8 cellular contexts compared by ENCODE assay signal in genomic region chr6:133952815-133953633, GRCh38. TPM values are rescaled to one million over a fixed set of nuclear protein-coding genes. Genes with fewer than 3 reads are reported as not detected.
DNase-seq lines count a peak whose midpoint lies in the region; ATAC-seq and TF ChIP-seq lines count a peak whose summit lies in the region.

TBPL1 (plus strand) TSS chr6:133953224; CDS start chr6:133980126, 26,902 bp downstream.

- H3K9me3 Mint-ChIP-seq in activated B cell treated with CpG ODN at 0.5 μM for 24 hours (no peaks in the 10 kb centered on the region), immature natural killer cell (no peaks in the 10 kb centered on the region)

- in situ Hi-C loops in GM18951 (cut with MboI; ENCODE audit: low sequenced_read_pairs, unreplicated experiment), result no loop called here

- TF ChIP-seq CTCF in AG09309 (IDR thresholded peaks at IDR 0.05; ENCODE audit: control insufficient read depth, insufficient read depth, low read depth, low read length, missing control alignments) (no peak), activated B cell treated with CpG ODN at 0.5 μM for 24 hours (IDR thresholded peaks at IDR 0.05) (no peak), cardiac fibroblast (IDR thresholded peaks at IDR 0.05; ENCODE audit: low read depth, low read length) (no peak)

- POLR2A ChIA-PET in activated B cell treated with CpG ODN at 0.5 μM for 24 hours (lab: Charles Lee), result interaction anchor here (0.6 to 2.6 kb wide), 13 partner anchors 12 to 1440 kb away, joined by 3 to 15 read pairs (median 4); partner anchors contain the start of genes HBS1L, RPS12, SLC2A12 and STX7

- CTCF ChIA-PET in activated B cell treated with CpG ODN at 0.5 μM for 24 hours (lab: Charles Lee), result interaction anchor here (1.2 to 3.5 kb wide), 2 partner anchors 20 to 144 kb away, joined by 6 to 17 read pairs; no protein-coding TSS in a partner anchor

- intact Hi-C loops in activated B cell treated with CpG ODN at 0.5 μM for 24 hours (cut with micrococcal nuclease), result loop anchor here (1.0 to 10.0 kb wide), 10 partner anchors 13 to 1545 kb away; partner anchors contain the start of genes HBS1L, MYB, RPS12 and SLC2A12

- H3K36me3 Mint-ChIP-seq in activated B cell treated with CpG ODN at 0.5 μM for 24 hours (ENCODE audit: low read depth), result peaks cover 12% of the 10 kb centered on the region
- no peaks in the 10 kb centered on the region for H3K36me3 Mint-ChIP-seq in immature natural killer cell

- peak; percentile 83 for ATAC-seq in HG03175 (IDR thresholded peaks at IDR 0.05; ENCODE audit: unreplicated experiment)
- ATAC-seq in activated B cell treated with CpG ODN at 0.5 μM for 24 hours (ENCODE audit: low read depth), result peak; percentile 84

- H3K27me3 Mint-ChIP-seq in activated B cell treated with CpG ODN at 0.5 μM for 24 hours, result no peaks in the 10 kb centered on the region
- peaks cover 4 to 11% (median 6%) of the 10 kb centered on the region in 3 donors for H3K27me3 Mint-ChIP-seq in immature natural killer cell (ENCODE audit: low read depth in 3 of 3)

- TF ChIP-seq POLR2A in GM18951 (IDR thresholded peaks at IDR 0.05; ENCODE audit: extremely low read depth, insufficient read depth, insufficient read length), result peak; percentile 89

- H3K4me3 Mint-ChIP-seq in activated B cell treated with CpG ODN at 0.5 μM for 24 hours (peak within 1 kb of the TSS; percentile 95), immature natural killer cell (peak within 1 kb of the TSS; percentile 93 to 98 (median 98))

- H3K27ac Mint-ChIP-seq in activated B cell treated with CpG ODN at 0.5 μM for 24 hours (peak within 1 kb of the TSS; percentile 98), immature natural killer cell (peak within 1 kb of the TSS; percentile 89 to 98 (median 96))

- H3K4me3 ChIP-seq in AG09309 (ENCODE audit: control insufficient read depth, low read depth, low read length), result peak within 1 kb of the TSS; percentile 85
- H3K4me3 ChIP-seq in cardiac fibroblast (replicated peaks in 1 of 2; ENCODE audit: low read depth in 2 of 2, low read length in 2 of 2), result peak within 1 kb of the TSS; percentile 83 to 91

- peaks cover 53% of the 10 kb centered on the region for H3K4me1 Mint-ChIP-seq in activated B cell treated with CpG ODN at 0.5 μM for 24 hours
- H3K4me1 Mint-ChIP-seq in immature natural killer cell, result peaks cover 52 to 55% of the 10 kb centered on the region in 2 donors

- DNase-seq in AG09309 (ENCODE audit: low read depth) (peak; percentile 82), NCI-H2227 treated with DMSO at 0.1 percent for 48 hours (lab: John Stamatoyannopoulos, UW) (peak; percentile 93), activated B cell treated with CpG ODN at 0.5 μM for 24 hours (peak; percentile 83), cardiac fibroblast (ENCODE audit: low read depth in 2 of 2) (peak; percentile 98 to 99), immature natural killer cell (peak; percentile 88 to 93 (median 90)), smooth muscle cell of the brain vasculature (ENCODE audit: low read depth, low spot score) (peak; percentile 94)

RNA-seq across cellular contexts. Expression of gene TBPL1, which starts in this region (rescaled TPM):
- total RNA-seq in activated B cell treated with CpG ODN at 0.5 μM for 24 hours, result 33.0 and 35.7 TPM in 2 replicates
- polyA plus RNA-seq in immature natural killer cell, result 10 to 100 TPM; 62.5 to 77.7 (median 67.1) TPM

Comparison
In these comparisons a context has a peak if more than half of its experiments do, and no peak if none do; other contexts are left out.
1. Peak in every context shown above with its lines: DNase-seq, ATAC-seq and H3K4me3 ChIP-seq.